In genomic region chr10:17950269-17950668, GRCh38 we compare ENCODE assay signal across 15 cellular contexts. TPM values are rescaled to one million over a fixed set of nuclear protein-coding genes. Genes with fewer than 3 reads are reported as not detected.
"Had no signal": no experiment of that assay in that cellular context is flagged by ENCODE, and none has a peak within 500 bp of the region (broad histone marks: within the 10 kb centered on the region; RNA-seq: fewer than 3 reads in every experiment).

No MANE protein-coding gene starts in this region.

RNA-seq across cellular contexts. Expression of gene SLC39A12, which starts 1.4 kb away (rescaled TPM):
- total RNA-seq: activated B cell treated with CpG ODN at 0.5 μM for 24 hours; activated CD4-positive, alpha-beta memory T cell treated with anti-CD3 and anti-CD28 coated beads for 36 hours; activated CD4-positive, alpha-beta memory T cell treated with anti-CD3 and anti-CD28 coated beads, Interleukin-2, amount 10 ng/mL, durations not matched to agents 7 days and 5 days; activated CD4-positive, alpha-beta T cell treated with anti-CD3 and anti-CD28 coated beads for 36 hours; activated CD4-positive, alpha-beta T cell treated with anti-CD3 and anti-CD28 coated beads, Interleukin-2, amount 10 ng/mL, durations not matched to agents 24 days and 14 days; activated CD4-positive, alpha-beta T cell treated with anti-CD3 and anti-CD28 coated beads, Interleukin-2, amount 10 ng/mL, durations not matched to agents 7 days and 5 days; activated CD8-positive, alpha-beta memory T cell treated with anti-CD3 and anti-CD28 coated beads for 36 hours; activated CD8-positive, alpha-beta memory T cell treated with anti-CD3 and anti-CD28 coated beads, Interleukin-2, amount 10 ng/mL, durations not matched to agents 7 days and 5 days; activated CD8-positive, alpha-beta T cell treated with anti-CD3 and anti-CD28 coated beads for 36 hours; activated CD8-positive, alpha-beta T cell treated with anti-CD3 and anti-CD28 coated beads, Interleukin-2, amount 10 ng/mL, durations not matched to agents 7 days and 5 days; T-cell; T-helper 1 cell treated with Interleukin-12 subunit alpha and Interleukin-12 subunit beta and Interleukin-4 antibody, amounts not matched to agents 30 ng/mL and 1 ng/mL, for 36 hours; T-helper 17 cell; T-helper 2 cell treated with Interferon-gamma antibody and Interleukin-4, amounts not matched to agents 100 ng/mL and 5 ng/mL, for 36 hours; WTC11 had no signal
